1 cellular context compared by ENCODE assay signal in genomic region chr2:219218279-219219112, GRCh38.
TF ChIP-seq lines count a peak whose summit lies in the region.

Gene ABCB6 (minus strand): TSS chr2:219218958. CDS start chr2:219218673, 285 bp downstream.

TF ChIP-seq in K562, 482 proteins besides CTCF, POLR2A, EP300 and RAD21 (continued from another document and continues in another):
- TF ChIP-seq THRB (CRISPR knock-in tag; conservative IDR thresholded peaks at IDR 0.05) (no peak), ZC3H4 (CRISPR knock-in tag; IDR thresholded peaks at IDR 0.05; ENCODE audit: borderline replicate concordance) (no peak), HMG20A (CRISPR knock-in tag; conservative IDR thresholded peaks at IDR 0.05) (no peak), SRF (CRISPR knock-in tag; IDR thresholded peaks at IDR 0.05) (no peak; a peak in 1 of 4 replicates), NBN (IDR thresholded peaks at IDR 0.05; ENCODE audit: low read depth) (no peak), CEBPB (tag; IDR thresholded peaks at IDR 0.05) (no peak), ZNF785 (CRISPR knock-in tag; IDR thresholded peaks at IDR 0.05) (no peak), CBX5 (IDR thresholded peaks at IDR 0.05; ENCODE audit: borderline replicate concordance, low read depth) (no peak), NEUROD1 (IDR thresholded peaks at IDR 0.05; ENCODE audit: borderline replicate concordance, low read depth, low read length, partially characterized antibody) (no peak), CBFA2T2 (conservative IDR thresholded peaks at IDR 0.05) (no peak; the same call in none of the 2 replicates), POLR2AphosphoS2 (IDR thresholded peaks at IDR 0.05; ENCODE audit: low read length) (peak; percentile 93), ZBTB7A (IDR thresholded peaks at IDR 0.05; ENCODE audit: borderline replicate concordance, control insufficient read depth, low read depth, low read length) (peak; percentile 70; the same call in 1 of the 2 replicates), PYGO2 (tag; IDR thresholded peaks at IDR 0.05) (no peak), ZNF121 (CRISPR knock-in tag; conservative IDR thresholded peaks at IDR 0.05) (no peak), BRD4 (IDR thresholded peaks at IDR 0.05) (no peak), NFIC (IDR thresholded peaks at IDR 0.05) (peak; percentile 70), SIRT6 (IDR thresholded peaks at IDR 0.05; ENCODE audit: low read depth, low read length) (no peak), EP400 (IDR thresholded peaks at IDR 0.05) (peak; percentile 87), ZBTB34 (CRISPR knock-in tag; IDR thresholded peaks at IDR 0.05) (no peak), RBM17 (IDR thresholded peaks at IDR 0.05; ENCODE audit: borderline replicate concordance, low read depth, low read length) (no peak), MTF1 (CRISPR knock-in tag; IDR thresholded peaks at IDR 0.05; ENCODE audit: borderline replicate concordance) (no peak), ZNF584 (CRISPR knock-in tag; IDR thresholded peaks at IDR 0.05; ENCODE audit: low read depth) (no peak), BHLHE40 (IDR thresholded peaks at IDR 0.05; ENCODE audit: low read length) (no peak; the same call in 1 of the 2 replicates), ZNF197 (CRISPR knock-in tag; IDR thresholded peaks at IDR 0.05; ENCODE audit: low read depth) (no peak), TRIM25 (IDR thresholded peaks at IDR 0.05; ENCODE audit: borderline replicate concordance) (no peak), FOXM1 (IDR thresholded peaks at IDR 0.05; ENCODE audit: low read depth) (no peak), FOXM1 (CRISPR knock-in tag; IDR thresholded peaks at IDR 0.05; ENCODE audit: low read depth) (no peak), ZNF589 (CRISPR knock-in tag; IDR thresholded peaks at IDR 0.05; ENCODE audit: low read depth) (no peak), HOMEZ (CRISPR knock-in tag; IDR thresholded peaks at IDR 0.05) (no peak), RBM15 (IDR thresholded peaks at IDR 0.05; ENCODE audit: insufficient read depth, low read length) (no peak), FOXP4 (CRISPR knock-in tag; IDR thresholded peaks at IDR 0.05; ENCODE audit: borderline replicate concordance) (0 out of 2 replicates have a peak, but pooled peaks have one; percentile 37), ZNF699 (CRISPR knock-in tag; IDR thresholded peaks at IDR 0.05; ENCODE audit: insufficient replicate concordance) (no peak), GTF2A2 (tag; IDR thresholded peaks at IDR 0.05) (no peak), ZKSCAN8 (CRISPR knock-in tag; IDR thresholded peaks at IDR 0.05) (no peak), ELF4 (CRISPR knock-in tag; IDR thresholded peaks at IDR 0.05) (no peak), TCF7L2 (IDR thresholded peaks at IDR 0.05; ENCODE audit: low read depth, low read length) (no peak), CHD2 (IDR thresholded peaks at IDR 0.05; ENCODE audit: low read depth, low read length) (no peak; the same call in 1 of the 2 replicates)
- TF ChIP-seq, protein P1, sequence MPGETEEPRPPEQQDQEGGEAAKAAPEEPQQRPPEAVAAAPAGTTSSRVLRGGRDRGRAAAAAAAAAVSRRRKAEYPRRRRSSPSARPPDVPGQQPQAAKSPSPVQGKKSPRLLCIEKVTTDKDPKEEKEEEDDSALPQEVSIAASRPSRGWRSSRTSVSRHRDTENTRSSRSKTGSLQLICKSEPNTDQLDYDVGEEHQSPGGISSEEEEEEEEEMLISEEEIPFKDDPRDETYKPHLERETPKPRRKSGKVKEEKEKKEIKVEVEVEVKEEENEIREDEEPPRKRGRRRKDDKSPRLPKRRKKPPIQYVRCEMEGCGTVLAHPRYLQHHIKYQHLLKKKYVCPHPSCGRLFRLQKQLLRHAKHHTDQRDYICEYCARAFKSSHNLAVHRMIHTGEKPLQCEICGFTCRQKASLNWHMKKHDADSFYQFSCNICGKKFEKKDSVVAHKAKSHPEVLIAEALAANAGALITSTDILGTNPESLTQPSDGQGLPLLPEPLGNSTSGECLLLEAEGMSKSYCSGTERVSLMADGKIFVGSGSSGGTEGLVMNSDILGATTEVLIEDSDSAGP (CRISPR knock-in tag; IDR thresholded peaks at IDR 0.05) = no peak
- TF ChIP-seq, protein P2, sequence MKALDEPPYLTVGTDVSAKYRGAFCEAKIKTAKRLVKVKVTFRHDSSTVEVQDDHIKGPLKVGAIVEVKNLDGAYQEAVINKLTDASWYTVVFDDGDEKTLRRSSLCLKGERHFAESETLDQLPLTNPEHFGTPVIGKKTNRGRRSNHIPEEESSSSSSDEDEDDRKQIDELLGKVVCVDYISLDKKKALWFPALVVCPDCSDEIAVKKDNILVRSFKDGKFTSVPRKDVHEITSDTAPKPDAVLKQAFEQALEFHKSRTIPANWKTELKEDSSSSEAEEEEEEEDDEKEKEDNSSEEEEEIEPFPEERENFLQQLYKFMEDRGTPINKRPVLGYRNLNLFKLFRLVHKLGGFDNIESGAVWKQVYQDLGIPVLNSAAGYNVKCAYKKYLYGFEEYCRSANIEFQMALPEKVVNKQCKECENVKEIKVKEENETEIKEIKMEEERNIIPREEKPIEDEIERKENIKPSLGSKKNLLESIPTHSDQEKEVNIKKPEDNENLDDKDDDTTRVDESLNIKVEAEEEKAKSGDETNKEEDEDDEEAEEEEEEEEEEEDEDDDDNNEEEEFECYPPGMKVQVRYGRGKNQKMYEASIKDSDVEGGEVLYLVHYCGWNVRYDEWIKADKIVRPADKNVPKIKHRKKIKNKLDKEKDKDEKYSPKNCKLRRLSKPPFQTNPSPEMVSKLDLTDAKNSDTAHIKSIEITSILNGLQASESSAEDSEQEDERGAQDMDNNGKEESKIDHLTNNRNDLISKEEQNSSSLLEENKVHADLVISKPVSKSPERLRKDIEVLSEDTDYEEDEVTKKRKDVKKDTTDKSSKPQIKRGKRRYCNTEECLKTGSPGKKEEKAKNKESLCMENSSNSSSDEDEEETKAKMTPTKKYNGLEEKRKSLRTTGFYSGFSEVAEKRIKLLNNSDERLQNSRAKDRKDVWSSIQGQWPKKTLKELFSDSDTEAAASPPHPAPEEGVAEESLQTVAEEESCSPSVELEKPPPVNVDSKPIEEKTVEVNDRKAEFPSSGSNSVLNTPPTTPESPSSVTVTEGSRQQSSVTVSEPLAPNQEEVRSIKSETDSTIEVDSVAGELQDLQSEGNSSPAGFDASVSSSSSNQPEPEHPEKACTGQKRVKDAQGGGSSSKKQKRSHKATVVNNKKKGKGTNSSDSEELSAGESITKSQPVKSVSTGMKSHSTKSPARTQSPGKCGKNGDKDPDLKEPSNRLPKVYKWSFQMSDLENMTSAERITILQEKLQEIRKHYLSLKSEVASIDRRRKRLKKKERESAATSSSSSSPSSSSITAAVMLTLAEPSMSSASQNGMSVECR (CRISPR knock-in tag; IDR thresholded peaks at IDR 0.05) = peak; percentile 85
- TF ChIP-seq, protein P3, sequence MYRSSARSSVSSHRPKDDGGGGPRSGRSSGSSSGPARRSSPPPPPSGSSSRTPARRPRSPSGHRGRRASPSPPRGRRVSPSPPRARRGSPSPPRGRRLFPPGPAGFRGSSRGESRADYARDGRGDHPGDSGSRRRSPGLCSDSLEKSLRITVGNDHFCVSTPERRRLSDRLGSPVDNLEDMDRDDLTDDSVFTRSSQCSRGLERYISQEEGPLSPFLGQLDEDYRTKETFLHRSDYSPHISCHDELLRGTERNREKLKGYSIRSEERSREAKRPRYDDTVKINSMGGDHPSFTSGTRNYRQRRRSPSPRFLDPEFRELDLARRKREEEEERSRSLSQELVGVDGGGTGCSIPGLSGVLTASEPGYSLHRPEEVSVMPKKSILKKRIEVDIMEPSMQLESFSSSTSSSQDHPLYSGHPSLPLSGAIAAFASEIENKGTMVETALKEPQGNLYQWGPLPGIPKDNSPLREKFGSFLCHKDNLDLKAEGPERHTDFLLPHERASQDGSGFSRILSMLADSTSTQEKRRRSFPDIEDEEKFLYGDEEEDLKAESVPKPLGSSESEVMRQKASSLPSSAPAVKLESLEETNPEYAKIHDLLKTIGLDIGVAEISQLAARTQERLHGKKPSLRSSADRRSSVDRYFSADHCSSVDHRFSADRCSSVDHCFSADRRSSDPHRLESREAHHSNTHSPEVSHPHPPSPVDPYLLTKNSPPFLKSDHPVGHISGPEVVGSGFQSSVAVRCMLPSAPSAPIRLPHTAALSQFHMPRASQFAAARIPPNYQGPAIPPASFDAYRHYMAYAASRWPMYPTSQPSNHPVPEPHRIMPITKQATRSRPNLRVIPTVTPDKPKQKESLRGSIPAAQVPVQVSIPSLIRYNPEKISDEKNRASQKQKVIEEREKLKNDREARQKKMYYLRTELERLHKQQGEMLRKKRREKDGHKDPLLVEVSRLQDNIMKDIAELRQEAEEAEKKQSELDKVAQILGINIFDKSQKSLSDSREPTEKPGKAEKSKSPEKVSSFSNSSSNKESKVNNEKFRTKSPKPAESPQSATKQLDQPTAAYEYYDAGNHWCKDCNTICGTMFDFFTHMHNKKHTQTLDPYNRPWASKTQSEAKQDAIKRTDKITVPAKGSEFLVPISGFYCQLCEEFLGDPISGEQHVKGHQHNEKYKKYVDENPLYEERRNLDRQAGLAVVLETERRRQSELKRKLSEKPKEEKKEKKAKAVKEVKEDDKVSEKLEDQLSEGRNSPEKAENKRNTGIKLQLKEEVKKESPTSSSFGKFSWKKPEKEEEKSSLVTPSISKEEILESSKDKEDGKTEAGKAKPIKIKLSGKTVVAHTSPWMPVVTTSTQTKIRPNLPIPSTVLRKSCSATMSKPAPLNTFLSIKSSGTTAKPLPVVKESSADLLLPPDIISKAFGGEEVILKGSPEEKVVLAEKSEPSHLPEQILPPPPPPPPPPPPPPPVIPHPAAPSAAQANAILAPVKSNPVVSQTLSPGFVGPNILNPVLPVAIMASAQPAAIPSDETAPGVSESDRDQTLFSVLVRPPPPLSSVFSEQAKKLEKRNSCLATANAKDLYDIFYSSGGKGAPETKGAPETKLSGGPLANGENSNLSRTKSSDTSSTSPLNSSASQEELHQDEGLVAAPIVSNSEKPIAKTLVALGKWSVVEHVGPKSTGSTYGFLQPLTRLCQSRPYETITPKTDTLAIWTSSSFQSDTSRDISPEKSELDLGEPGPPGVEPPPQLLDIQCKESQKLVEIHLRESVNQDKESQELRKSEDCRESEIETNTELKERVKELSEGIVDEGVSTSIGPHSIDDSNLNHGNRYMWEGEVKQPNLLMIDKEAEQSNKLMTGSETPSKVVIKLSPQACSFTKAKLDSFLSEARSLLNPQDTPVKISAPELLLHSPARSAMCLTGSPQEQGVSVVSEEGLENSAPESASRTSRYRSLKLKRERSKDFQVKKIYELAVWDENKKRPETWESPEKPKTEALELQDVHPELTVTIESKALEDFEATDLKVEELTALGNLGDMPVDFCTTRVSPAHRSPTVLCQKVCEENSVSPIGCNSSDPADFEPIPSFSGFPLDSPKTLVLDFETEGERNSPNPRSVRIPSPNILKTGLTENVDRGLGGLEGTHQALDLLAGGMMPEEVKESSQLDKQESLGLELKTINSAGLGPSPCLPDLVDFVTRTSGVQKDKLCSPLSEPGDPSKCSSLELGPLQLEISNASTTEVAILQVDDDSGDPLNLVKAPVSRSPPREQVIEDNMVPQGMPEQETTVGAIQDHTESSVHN (IDR thresholded peaks at IDR 0.05; ENCODE audit: borderline replicate concordance in 1 of 2, low read depth in 1 of 2) = no peak
